Comparison of ENCODE assay signal across 10 cellular contexts in genomic region chr1:54971317-54971791, GRCh38. TPM values are rescaled to one million over a fixed set of nuclear protein-coding genes. Genes with fewer than 3 reads are reported as not detected.
DNase-seq lines count a peak whose midpoint lies in the region; ATAC-seq and TF ChIP-seq lines count a peak whose summit lies in the region.
"Had no signal": no experiment of that assay in that cellular context is flagged by ENCODE, and none has a peak within 500 bp of the region (broad histone marks: within the 10 kb centered on the region; RNA-seq: fewer than 3 reads in every experiment).

No MANE protein-coding gene starts in this region.

- intact Hi-C loops in mucosa of descending colon (cut with DNase I, micrococcal nuclease), result no loop called here

- no peak for TF ChIP-seq CTCF in mucosa of descending colon (IDR thresholded peaks at IDR 0.05)

- H3K9me3 ChIP-seq in mucosa of descending colon, result no peaks in the 10 kb centered on the region
- H3K9me3 ChIP-seq: right lobe of liver had no signal

- no peaks in the 10 kb centered on the region for H3K4me1 ChIP-seq in mucosa of descending colon (ENCODE audit: low read depth)
- H3K4me1 ChIP-seq: right lobe of liver had no signal

- DNase-seq in NCI-H69 (lab: John Stamatoyannopoulos, UW), result peak; percentile 5
- no peak for DNase-seq in mucosa of descending colon
- no peak for DNase-seq in activated effector memory CD4-positive, alpha-beta T cell treated with Interleukin-2 at 50 U/mL for 16 hours
- no peak for DNase-seq in KG1 (lab: John Stamatoyannopoulos, UW)
- DNase-seq in cerebellar cortex (ENCODE audit: low spot score), result no peak
- DNase-seq in NCI-H1417 (lab: John Stamatoyannopoulos, UW), result no peak

- ATAC-seq in GM18907 (IDR thresholded peaks at IDR 0.05; ENCODE audit: unreplicated experiment), result peak; percentile 84
- ATAC-seq in HG02678 (IDR thresholded peaks at IDR 0.05; ENCODE audit: unreplicated experiment), result peak; percentile 70
- ATAC-seq in mucosa of descending colon, result peak; percentile 87

- no peaks in the 10 kb centered on the region for H3K36me3 ChIP-seq in mucosa of descending colon (ENCODE audit: low read depth)
- H3K36me3 ChIP-seq: cardiac muscle cell, right lobe of liver had no signal

- H3K4me3 ChIP-seq in mucosa of descending colon, result no peak overlapping the region
- H3K4me3 ChIP-seq: cardiac muscle cell, right lobe of liver had no signal

RNA-seq across cellular contexts. Expression of gene TMEM61, which starts 9.1 kb away (rescaled TPM):
- total RNA-seq in mucosa of descending colon, result 10 to 100 TPM in 1 of 3 donors, 1 to 10 TPM in 2; 4.9 to 17.9 (median 8.5) TPM
- total RNA-seq: cardiac muscle cell had no signal

RNA-seq across cellular contexts. Expression of gene BSND, which starts 27.4 kb away (rescaled TPM):
- total RNA-seq in mucosa of descending colon, result not detected
- total RNA-seq: cardiac muscle cell, right lobe of liver had no signal
